9 cellular contexts compared by ENCODE assay signal in the genomic region with DNA sequence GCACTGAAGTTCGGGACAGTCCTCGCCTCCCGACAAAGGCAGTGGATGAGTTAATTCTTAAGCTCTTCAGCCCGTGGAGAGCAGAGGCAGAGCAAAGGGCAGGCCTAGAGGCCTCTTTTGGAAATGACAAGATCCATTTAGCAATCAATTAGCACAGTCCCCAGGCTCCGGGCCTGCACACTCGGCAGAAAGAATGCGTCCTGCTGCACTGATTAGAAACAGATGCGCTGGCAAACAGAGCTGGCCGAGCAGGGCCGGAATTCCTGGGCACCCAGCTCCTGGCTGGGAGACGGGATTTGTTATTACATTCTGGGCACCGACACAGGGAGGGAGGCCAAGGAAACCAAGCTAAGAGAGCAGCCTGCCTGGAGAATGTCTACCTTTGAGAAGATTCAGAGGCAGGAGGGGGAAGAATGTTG.
A peak's percentile ranks its signal among the peaks of the same experiment; 100 is the strongest.
DNase-seq lines count a peak whose midpoint lies in the region; ATAC-seq and TF ChIP-seq lines count a peak whose summit lies in the region.
"Had no signal": no experiment of that assay in that cellular context is flagged by ENCODE, and none has a peak within 500 bp of the region (broad histone marks: within the 10 kb centered on the region; RNA-seq: fewer than 3 reads in every experiment).

No MANE protein-coding gene starts in this region.

- intact Hi-C loops in aorta (cut with DNase I), result loop anchor here (2.0 to 10.0 kb wide), 5 partner anchors 41 to 149 kb away; no protein-coding TSS in a partner anchor

- H3K27me3 Mint-ChIP-seq in T-helper 17 cell, result peaks cover 55% of the 10 kb centered on the region
- H3K27me3 Mint-ChIP-seq in stimulated activated naive B cell treated with anti-CD40 and anti-IgM and Interleukin-4, amounts not matched to agents 10 μg/mL and 1 μg/mL and 100 μg/mL, for 72 hours, result peaks cover 4 to 7% of the 10 kb centered on the region in 2 donors

- H3K36me3 ChIP-seq in muscle layer of colon (ENCODE audit: insufficient read depth, low read length) (no peaks in the 10 kb centered on the region), aorta (ENCODE audit: control insufficient read depth in 1 of 2, insufficient read depth in 2 of 2, low read length in 1 of 2) (no peaks in the 10 kb centered on the region)

- H3K9me3 ChIP-seq in muscle layer of colon (ENCODE audit: low read length), result no peaks in the 10 kb centered on the region
- no peaks in the 10 kb centered on the region for H3K9me3 ChIP-seq in aorta (ENCODE audit: control insufficient read depth, low read length)
- no peaks in the 10 kb centered on the region for H3K9me3 ChIP-seq in T-helper 17 cell (ENCODE audit: control insufficient read depth, low read length, poor library complexity, severe bottlenecking)

- peak; percentile 39 for TF ChIP-seq CTCF in fibroblast of mammary gland (conservative IDR thresholded peaks at IDR 0.05; ENCODE audit: control insufficient read depth, insufficient read depth, low read depth, low read length)

- H3K4me3 ChIP-seq in fibroblast of mammary gland (ENCODE audit: control insufficient read depth, low read depth, low read length) (no peak overlapping the region), muscle layer of colon (ENCODE audit: low read depth in 1 of 2, low read length in 2 of 2) (peak overlapping the region in 1 of 2 donors; percentile 12), aorta (ENCODE audit: low read length in 2 of 2) (no peak overlapping the region)

- H3K27me3 ChIP-seq in muscle layer of colon (ENCODE audit: control insufficient read depth in 1 of 2, insufficient read depth in 2 of 2, low read length in 2 of 2), result no peaks in the 10 kb centered on the region
- H3K27me3 ChIP-seq in aorta (ENCODE audit: control insufficient read depth in 1 of 2, insufficient read depth in 2 of 2, low read length in 1 of 2), result no peaks in the 10 kb centered on the region

- H3K4me1 ChIP-seq in muscle layer of colon (ENCODE audit: insufficient read depth, low read length) (peaks cover 67% of the 10 kb centered on the region), aorta (ENCODE audit: control insufficient read depth in 1 of 2, insufficient read depth in 2 of 2, low read length in 2 of 2) (no peaks in the 10 kb centered on the region)

- H3K4me3 Mint-ChIP-seq in T-helper 17 cell, result no peak overlapping the region
- H3K4me3 Mint-ChIP-seq in stimulated activated naive B cell treated with anti-CD40 and anti-IgM and Interleukin-4, amounts not matched to agents 10 μg/mL and 1 μg/mL and 100 μg/mL, for 72 hours, result no peak overlapping the region

- H3K36me3 Mint-ChIP-seq in T-helper 17 cell (ENCODE audit: low read depth), result peaks cover 5% of the 10 kb centered on the region
- H3K36me3 Mint-ChIP-seq in stimulated activated naive B cell treated with anti-CD40 and anti-IgM and Interleukin-4, amounts not matched to agents 10 μg/mL and 1 μg/mL and 100 μg/mL, for 72 hours, result no peaks in the 10 kb centered on the region

- no peak overlapping the region for H3K27ac Mint-ChIP-seq in T-helper 17 cell
- no peak overlapping the region for H3K27ac Mint-ChIP-seq in stimulated activated naive B cell treated with anti-CD40 and anti-IgM and Interleukin-4, amounts not matched to agents 10 μg/mL and 1 μg/mL and 100 μg/mL, for 72 hours

- 2 to 4% methylated on average over 12 of the region's 12 CpGs for WGBS in aorta, 2 donors

- ATAC-seq in aorta (ENCODE audit: low FRiP score) (peak; percentile 89), T-helper 17 cell (no peak), HG03342 (IDR thresholded peaks at IDR 0.05; ENCODE audit: unreplicated experiment) (no peak)
- ATAC-seq in stimulated activated naive B cell treated with anti-CD40 and anti-IgM and Interleukin-4, amounts not matched to agents 10 μg/mL and 1 μg/mL and 100 μg/mL, for 72 hours (replicated peaks), result no peak

- peak; percentile 24 for DNase-seq in NCI-H1694 treated with DMSO at 0.1 percent for 48 hours (lab: John Stamatoyannopoulos, UW)
- DNase-seq in NCI-H1694 (lab: John Stamatoyannopoulos, UW), result no peak
- DNase-seq in fibroblast of mammary gland (ENCODE audit: low read depth), result peak; percentile 93
- DNase-seq in aorta, result peak; percentile 91 to 92
- no peak for DNase-seq in T-helper 17 cell
- no peak for DNase-seq in stimulated activated naive B cell treated with anti-CD40 and anti-IgM and Interleukin-4, amounts not matched to agents 10 μg/mL and 1 μg/mL and 100 μg/mL, for 72 hours

- no peaks in the 10 kb centered on the region for H3K4me1 Mint-ChIP-seq in T-helper 17 cell
- H3K4me1 Mint-ChIP-seq in stimulated activated naive B cell treated with anti-CD40 and anti-IgM and Interleukin-4, amounts not matched to agents 10 μg/mL and 1 μg/mL and 100 μg/mL, for 72 hours, result no peaks in the 10 kb centered on the region

- peak overlapping the region; percentile 65 for H3K27ac ChIP-seq in muscle layer of colon (ENCODE audit: low read depth, low read length)
- H3K27ac ChIP-seq in aorta (ENCODE audit: low read depth in 1 of 2, low read length in 2 of 2), result peak overlapping the region in 1 of 2 donors; percentile 66
- H3K27ac ChIP-seq: 22Rv1 had no signal

- H3K9me3 Mint-ChIP-seq in stimulated activated naive B cell treated with anti-CD40 and anti-IgM and Interleukin-4, amounts not matched to agents 10 μg/mL and 1 μg/mL and 100 μg/mL, for 72 hours, result no peaks in the 10 kb centered on the region

- H3K9ac ChIP-seq in muscle layer of colon (ENCODE audit: low read length), result no peak overlapping the region

Comparison
In these comparisons a context has a peak if more than half of its experiments do, and no peak if none do; other contexts are left out.
1. DNase-seq: peak in NCI-H1694 treated with DMSO at 0.1 percent for 48 hours (single experiment), fibroblast of mammary gland (single experiment) and aorta (2 of 2); none in NCI-H1694 (single experiment), T-helper 17 cell (0 of 3) and stimulated activated naive B cell treated with anti-CD40 and anti-IgM and Interleukin-4, amounts not matched to agents 10 μg/mL and 1 μg/mL and 100 μg/mL, for 72 hours (single experiment).